ENCODE assay signal across 8 cellular contexts in the genomic region with DNA sequence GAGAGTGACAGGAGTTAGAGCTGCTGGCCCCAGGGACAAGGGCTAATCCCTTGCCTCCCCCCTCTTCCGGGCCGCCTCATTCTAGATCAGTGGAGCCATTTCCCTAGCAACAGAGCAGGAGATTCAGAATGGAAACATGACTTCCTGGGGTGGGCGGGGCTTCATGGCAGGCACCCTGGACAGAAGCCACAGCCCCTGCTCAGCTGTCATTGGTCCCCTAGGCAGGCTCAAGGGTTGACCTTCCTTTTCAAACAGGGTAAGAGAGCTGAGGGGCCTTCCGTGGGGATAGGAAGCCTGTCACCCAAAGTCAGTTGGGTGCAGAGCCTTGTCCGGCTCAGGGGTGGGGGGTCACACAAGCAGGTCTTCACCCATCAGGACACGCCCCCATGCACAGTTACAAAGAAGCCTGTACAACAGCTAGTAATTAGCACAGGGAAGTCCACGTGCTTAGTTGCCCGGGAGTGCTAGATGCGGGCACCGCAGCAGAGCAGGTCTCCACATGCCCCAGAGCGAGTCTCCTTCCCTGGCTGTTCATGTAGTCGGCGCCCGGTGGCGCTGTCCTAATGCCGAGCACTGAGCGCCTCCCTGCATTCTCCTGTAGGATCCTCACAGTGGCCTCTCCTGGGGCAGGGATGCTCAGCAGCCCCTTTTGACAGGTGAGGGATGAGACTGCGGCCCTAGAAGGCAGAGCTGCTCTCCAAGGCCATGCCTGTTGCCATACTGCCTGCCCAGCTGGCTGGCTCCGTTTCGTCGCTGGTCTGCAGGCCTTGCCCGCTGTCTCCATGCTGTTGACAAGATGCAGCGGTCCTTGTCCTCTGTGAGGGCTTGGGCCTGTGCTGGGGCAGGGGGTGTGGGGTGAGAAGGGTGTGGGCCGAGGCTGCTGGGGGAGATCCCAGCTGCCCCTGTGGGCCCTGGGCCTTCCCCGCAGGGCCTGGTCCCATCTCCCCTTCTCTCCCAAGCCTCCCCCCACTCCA. TPM values are rescaled to one million over a fixed set of nuclear protein-coding genes. Genes with fewer than 3 reads are reported as not detected.
DNase-seq lines count a peak whose midpoint lies in the region.

No MANE protein-coding gene starts in this region.

- DNase-seq in CD1c-positive myeloid dendritic cell (ENCODE audit: extremely low spot score), result peak; percentile 88
- DNase-seq in HCEC 1CT, result peak; percentile 38
- DNase-seq in NCI-H524 (lab: John Stamatoyannopoulos, UW), result peak; percentile 94 to 95
- DNase-seq in activated T-helper 1 cell treated with anti-CD3 and anti-CD28 coated beads, Interleukin-12 subunit alpha, Interleukin-12 subunit beta, Interleukin-2, Interleukin-4 antibody, amounts not matched to agents 30 ng/mL and 10 ng/mL and 1 ng/mL, durations not matched to agents 14 hours and 24 hours and 36 hours (ENCODE audit: low spot score), result peak; percentile 56
- peak; percentile 50 for DNase-seq in glomerular visceral epithelial cell (ENCODE audit: extremely low spot score)
- DNase-seq in pons (ENCODE audit: low spot score), result peak; percentile 69
- no peak for DNase-seq in mesenteric fat pad (ENCODE audit: low spot score)
- DNase-seq in DMS79 (lab: John Stamatoyannopoulos, UW), result no peak

- intact Hi-C loops in activated T-helper 1 cell treated with anti-CD3 and anti-CD28 coated beads, Interleukin-12 subunit alpha, Interleukin-12 subunit beta, Interleukin-2, Interleukin-4 antibody, amounts not matched to agents 30 ng/mL and 10 ng/mL and 1 ng/mL, durations not matched to agents 14 hours and 24 hours and 36 hours (cut with micrococcal nuclease), result no loop called here

- H3K27ac Mint-ChIP-seq in activated T-helper 1 cell treated with anti-CD3 and anti-CD28 coated beads, Interleukin-12 subunit alpha, Interleukin-12 subunit beta, Interleukin-2, Interleukin-4 antibody, amounts not matched to agents 30 ng/mL and 10 ng/mL and 1 ng/mL, durations not matched to agents 14 hours and 24 hours and 36 hours, result peak overlapping the region; percentile 6

- H3K27me3 Mint-ChIP-seq in activated T-helper 1 cell treated with anti-CD3 and anti-CD28 coated beads, Interleukin-12 subunit alpha, Interleukin-12 subunit beta, Interleukin-2, Interleukin-4 antibody, amounts not matched to agents 30 ng/mL and 10 ng/mL and 1 ng/mL, durations not matched to agents 14 hours and 24 hours and 36 hours (ENCODE audit: insufficient read depth), result no peaks in the 10 kb centered on the region

- H3K9me3 Mint-ChIP-seq in activated T-helper 1 cell treated with anti-CD3 and anti-CD28 coated beads, Interleukin-12 subunit alpha, Interleukin-12 subunit beta, Interleukin-2, Interleukin-4 antibody, amounts not matched to agents 30 ng/mL and 10 ng/mL and 1 ng/mL, durations not matched to agents 14 hours and 24 hours and 36 hours, result no peaks in the 10 kb centered on the region

- no peak overlapping the region for H3K4me3 Mint-ChIP-seq in activated T-helper 1 cell treated with anti-CD3 and anti-CD28 coated beads, Interleukin-12 subunit alpha, Interleukin-12 subunit beta, Interleukin-2, Interleukin-4 antibody, amounts not matched to agents 30 ng/mL and 10 ng/mL and 1 ng/mL, durations not matched to agents 14 hours and 24 hours and 36 hours

- H3K4me1 Mint-ChIP-seq in activated T-helper 1 cell treated with anti-CD3 and anti-CD28 coated beads, Interleukin-12 subunit alpha, Interleukin-12 subunit beta, Interleukin-2, Interleukin-4 antibody, amounts not matched to agents 30 ng/mL and 10 ng/mL and 1 ng/mL, durations not matched to agents 14 hours and 24 hours and 36 hours (ENCODE audit: low read depth), result peaks cover 25% of the 10 kb centered on the region

- H3K36me3 Mint-ChIP-seq in activated T-helper 1 cell treated with anti-CD3 and anti-CD28 coated beads, Interleukin-12 subunit alpha, Interleukin-12 subunit beta, Interleukin-2, Interleukin-4 antibody, amounts not matched to agents 30 ng/mL and 10 ng/mL and 1 ng/mL, durations not matched to agents 14 hours and 24 hours and 36 hours (ENCODE audit: low read depth), result peaks cover 4% of the 10 kb centered on the region

RNA-seq across cellular contexts. Expression of a gene that starts 5.1 kb away (rescaled TPM):
- total RNA-seq in activated T-helper 1 cell treated with anti-CD3 and anti-CD28 coated beads, Interleukin-12 subunit alpha, Interleukin-12 subunit beta, Interleukin-2, Interleukin-4 antibody, amounts not matched to agents 30 ng/mL and 10 ng/mL and 1 ng/mL, durations not matched to agents 14 hours and 24 hours and 36 hours, result 36.7 and 38.7 TPM in 2 replicates
- total RNA-seq in mesenteric fat pad, result 9.8 TPM

RNA-seq across cellular contexts. Expression of a gene that starts 54.5 kb away (rescaled TPM):
- 12.5 and 13.5 TPM in 2 replicates for total RNA-seq in activated T-helper 1 cell treated with anti-CD3 and anti-CD28 coated beads, Interleukin-12 subunit alpha, Interleukin-12 subunit beta, Interleukin-2, Interleukin-4 antibody, amounts not matched to agents 30 ng/mL and 10 ng/mL and 1 ng/mL, durations not matched to agents 14 hours and 24 hours and 36 hours
- 7.5 TPM for total RNA-seq in mesenteric fat pad

RNA-seq across cellular contexts. Expression of a gene that starts 57.8 kb away (rescaled TPM):
- total RNA-seq in activated T-helper 1 cell treated with anti-CD3 and anti-CD28 coated beads, Interleukin-12 subunit alpha, Interleukin-12 subunit beta, Interleukin-2, Interleukin-4 antibody, amounts not matched to agents 30 ng/mL and 10 ng/mL and 1 ng/mL, durations not matched to agents 14 hours and 24 hours and 36 hours, result 287 and 291 TPM in 2 replicates
- total RNA-seq in mesenteric fat pad, result 14.5 TPM

Comparison
In these comparisons a context has a peak if more than half of its experiments do, and no peak if none do; other contexts are left out.
1. DNase-seq: peak in CD1c-positive myeloid dendritic cell (single experiment), HCEC 1CT (single experiment), NCI-H524 (2 of 2), activated T-helper 1 cell treated with anti-CD3 and anti-CD28 coated beads, Interleukin-12 subunit alpha, Interleukin-12 subunit beta, Interleukin-2, Interleukin-4 antibody, amounts not matched to agents 30 ng/mL and 10 ng/mL and 1 ng/mL, durations not matched to agents 14 hours and 24 hours and 36 hours (single experiment), glomerular visceral epithelial cell (single experiment) and pons (single experiment); none in mesenteric fat pad (single experiment) and DMS79 (single experiment).
2. RNA of a gene that starts 57.8 kb away (total RNA-seq): 287 to 291 TPM in activated T-helper 1 cell treated with anti-CD3 and anti-CD28 coated beads, Interleukin-12 subunit alpha, Interleukin-12 subunit beta, Interleukin-2, Interleukin-4 antibody, amounts not matched to agents 30 ng/mL and 10 ng/mL and 1 ng/mL, durations not matched to agents 14 hours and 24 hours and 36 hours; 14.5 TPM in mesenteric fat pad (single experiment); every median in the first group is over 10 times any median in the second.